In genomic region chr15:40960151-40960885, GRCh38 we compare ENCODE assay signal across 19 cellular contexts. TPM values are rescaled to one million over a fixed set of nuclear protein-coding genes. Genes with fewer than 3 reads are reported as not detected.
DNase-seq lines count a peak whose midpoint lies in the region; ATAC-seq, FAIRE-seq and TF ChIP-seq lines count a peak whose summit lies in the region.
"Had no signal": no experiment of that assay in that cellular context is flagged by ENCODE, and none has a peak within 500 bp of the region (broad histone marks: within the 10 kb centered on the region; RNA-seq: fewer than 3 reads in every experiment).

No MANE protein-coding gene starts in this region.

- peaks cover 36% of the 10 kb centered on the region for H4K20me1 ChIP-seq in IMR-90 (ENCODE audit: insufficient read depth, low read length)

- TF ChIP-seq CTCF in A549 (IDR thresholded peaks at IDR 0.05) = no peak
- no peak for TF ChIP-seq CTCF in IMR-90 (conservative IDR thresholded peaks at IDR 0.05; ENCODE audit: low read depth, low read length)
- no peak for TF ChIP-seq CTCF in neural crest cell (conservative IDR thresholded peaks at IDR 0.05)
- no peak for TF ChIP-seq CTCF in omental fat pad (IDR thresholded peaks at IDR 0.05)
- TF ChIP-seq CTCF in HFFc6 (IDR thresholded peaks at IDR 0.05) = no peak
- TF ChIP-seq CTCF in left lung (IDR thresholded peaks at IDR 0.05) = no peak

- in situ Hi-C loops in IMR-90 (cut with MboI; ENCODE audit: low sequenced_read_pairs) = no loop called here

- peaks cover 21% of the 10 kb centered on the region for H3K36me3 ChIP-seq in IMR-90 (ENCODE audit: control insufficient read depth, insufficient read depth, low read length)
- H3K36me3 ChIP-seq in duodenal mucosa (ENCODE audit: control insufficient read depth in 1 of 2, insufficient read depth in 2 of 2, low read length in 2 of 2) = no peaks in the 10 kb centered on the region
- H3K36me3 ChIP-seq in left lung = peaks cover 0 to 3% of the 10 kb centered on the region in 2 donors

- H2BK15ac ChIP-seq in IMR-90 (ENCODE audit: low read depth, low read length) = no peak overlapping the region

- no peak overlapping the region for H2BK5ac ChIP-seq in IMR-90 (ENCODE audit: low read depth, low read length, poor library complexity, severe bottlenecking)

- H3K23ac ChIP-seq in IMR-90 (ENCODE audit: low read depth, low read length) = no peak overlapping the region

- H2BK20ac ChIP-seq in IMR-90 (ENCODE audit: low read depth, low read length) = no peak overlapping the region

- H3K36me3 Mint-ChIP-seq in neural crest cell (ENCODE audit: low read depth) (no peaks in the 10 kb centered on the region), HFFc6 (ENCODE audit: low read depth) (peaks cover 14% of the 10 kb centered on the region)
- H3K36me3 Mint-ChIP-seq: CD8-positive, alpha-beta memory T cell; naive B cell had no signal

- H3K9me3 ChIP-seq in A549 (no peaks in the 10 kb centered on the region), IMR-90 (ENCODE audit: control insufficient read depth, insufficient read depth, low read length) (no peaks in the 10 kb centered on the region), duodenal mucosa (ENCODE audit: control insufficient read depth in 1 of 2, low read length in 2 of 2) (no peaks in the 10 kb centered on the region), left lung (no peaks in the 10 kb centered on the region)
- H3K9me3 ChIP-seq: SK-N-SH had no signal

- TF ChIP-seq EP300 in A549 (IDR thresholded peaks at IDR 0.05) = no peak

- 83% methylated on average over 16 of the region's 16 CpGs for WGBS in A549 (ENCODE audit: missing lambda C conversion rate)
- 93% methylated on average over 2 of the region's 16 CpGs; no CpG with 5 or more reads in 1 of the 2 experiments for WGBS in IMR-90 (ENCODE audit: extremely low coverage in 2 of 2, insufficient read length in 1 of 2), 2 experiments

- H3K9me1 ChIP-seq in IMR-90 (ENCODE audit: insufficient read depth, low read length) = peaks cover 24% of the 10 kb centered on the region

- H3K4me2 ChIP-seq in A549 = 0 out of 3 replicates have a peak overlapping the region, but pooled peaks have one; percentile 12
- no peak overlapping the region for H3K4me2 ChIP-seq in IMR-90 (ENCODE audit: low read depth, low read length)
- H3K4me2 ChIP-seq: SK-N-SH, smooth muscle cell had no signal

- no peak overlapping the region for H3K56ac ChIP-seq in IMR-90 (ENCODE audit: extremely low read depth, insufficient read depth, low read length)

- peak overlapping the region; percentile 92 for H3K27ac Mint-ChIP-seq in neural crest cell (ENCODE audit: unreplicated experiment)
- H3K27ac Mint-ChIP-seq in HFFc6 = no peak overlapping the region

- peak overlapping the region; percentile 43; the same call in 1 of the 2 replicates for H2AK5ac ChIP-seq in IMR-90 (ENCODE audit: low read depth, low read length)

- H3K4me1 Mint-ChIP-seq in neural crest cell = peaks cover 18% of the 10 kb centered on the region
- peaks cover 22% of the 10 kb centered on the region for H3K4me1 Mint-ChIP-seq in HFFc6 (ENCODE audit: low read depth)
- H3K4me1 Mint-ChIP-seq: CD8-positive, alpha-beta memory T cell had no signal

- POLR2A ChIA-PET in A549 (lab: Yijun Ruan, JAX) (no interaction called here), IMR-90 (lab: Charles Lee; ENCODE audit: unreplicated experiment) (no interaction called here)

- H4K8ac ChIP-seq in IMR-90 (ENCODE audit: low read depth in 2 of 2, low read length in 2 of 2) = peak overlapping the region in 1 of 2 experiments; percentile 55; a peak in 1 of 4 replicates

- peak overlapping the region; percentile 37 for H3K4me3 Mint-ChIP-seq in neural crest cell
- H3K4me3 Mint-ChIP-seq in HFFc6 = no peak overlapping the region
- H3K4me3 Mint-ChIP-seq: CD8-positive, alpha-beta memory T cell; endodermal cell had no signal

- H3K4me3 ChIP-seq in A549 = no peak overlapping the region
- H3K4me3 ChIP-seq in IMR-90 (ENCODE audit: insufficient read depth, low read depth, low read length) = no peak overlapping the region
- H3K4me3 ChIP-seq in duodenal mucosa (ENCODE audit: low read depth in 1 of 2, low read length in 2 of 2) = no peak overlapping the region
- no peak overlapping the region for H3K4me3 ChIP-seq in left lung
- H3K4me3 ChIP-seq: smooth muscle cell had no signal

- no peak overlapping the region for H2BK120ac ChIP-seq in IMR-90 (ENCODE audit: low read depth, low read length)

- peak overlapping the region; percentile 39; the same call in 1 of the 2 replicates for H4K91ac ChIP-seq in IMR-90 (ENCODE audit: insufficient read depth, low read depth, low read length)

- peak overlapping the region; percentile 3; the same call in 1 of the 2 replicates for H3K4ac ChIP-seq in IMR-90 (ENCODE audit: low read depth, low read length)

- peaks cover 10 to 31% of the 10 kb centered on the region in 2 experiments for H3K79me1 ChIP-seq in IMR-90 (ENCODE audit: low read depth in 1 of 2, low read length in 2 of 2)

- intact Hi-C loops in IMR-90 (cut with micrococcal nuclease) (no loop called here), left lung (cut with DNase I) (no loop called here)

- H3K27me3 Mint-ChIP-seq in neural crest cell (ENCODE audit: low read depth) (no peaks in the 10 kb centered on the region), HFFc6 (ENCODE audit: insufficient read depth) (peaks cover 4% of the 10 kb centered on the region)

- ATAC-seq in A549 (no peak; a peak in 2 of 6 replicates), IMR-90 (ENCODE audit: low read depth) (no peak), omental fat pad (ENCODE audit: low FRiP score) (no peak), left lung (no peak)

- no peak overlapping the region for H3K18ac ChIP-seq in IMR-90 (ENCODE audit: low read depth, low read length)

- H3K4me1 ChIP-seq in A549 (peaks cover 20% of the 10 kb centered on the region), IMR-90 (ENCODE audit: control insufficient read depth, insufficient read depth, low read length) (peaks cover 21% of the 10 kb centered on the region), duodenal mucosa (ENCODE audit: control insufficient read depth in 1 of 2, insufficient read depth in 2 of 2, low read length in 2 of 2) (peaks cover 9 to 15% of the 10 kb centered on the region in 2 donors), left lung (peaks cover 5 to 9% of the 10 kb centered on the region in 2 donors)

- H3K9ac ChIP-seq in IMR-90 (ENCODE audit: low read depth, low read length) (no peak overlapping the region), duodenal mucosa (ENCODE audit: low read depth in 1 of 2, low read length in 2 of 2) (peak overlapping the region; percentile 7 to 29)
- H3K9ac ChIP-seq: SK-N-SH had no signal

- TF ChIP-seq RAD21 in A549 (conservative IDR thresholded peaks at IDR 0.05 in 1 of 2, IDR thresholded peaks at IDR 0.05 in 1 of 2) (no peak), IMR-90 (IDR thresholded peaks at IDR 0.05; ENCODE audit: low read length) (no peak)

- CTCF ChIA-PET in A549 (lab: Yijun Ruan, JAX) = interaction anchor here (4.7 kb wide), 1 partner anchor 18 kb away, joined by 26 read pairs; no protein-coding TSS in a partner anchor
- CTCF ChIA-PET in IMR-90 (lab: Yijun Ruan, JAX) = no interaction called here

- H4K5ac ChIP-seq in IMR-90 (ENCODE audit: low read depth, low read length) = no peak overlapping the region

- H3K27me3 ChIP-seq in IMR-90 (ENCODE audit: control insufficient read depth, insufficient read depth, low read length) = no peaks in the 10 kb centered on the region
- H3K27me3 ChIP-seq in duodenal mucosa (ENCODE audit: control insufficient read depth in 1 of 2, insufficient read depth in 2 of 2, low read length in 2 of 2) = no peaks in the 10 kb centered on the region
- H3K27me3 ChIP-seq in left lung = no peaks in the 10 kb centered on the region

- no peak overlapping the region for H3K14ac ChIP-seq in IMR-90 (replicated peaks; ENCODE audit: low read depth, low read length)

- H2AFZ ChIP-seq in IMR-90 (replicated peaks; ENCODE audit: low read length, poor library complexity) = peak overlapping the region; percentile 37

- no TSS peak for BruUV-seq in IMR-90 (replicated peaks; lab: Mats Ljungman, UMichigan)

- H2AK9ac ChIP-seq in IMR-90 (replicated peaks; ENCODE audit: low read depth, low read length, poor library complexity) = no peak overlapping the region

- dilution Hi-C loops in IMR-90 (cut with HindIII; ENCODE audit: low sequenced_read_pairs, unreplicated experiment) = no loop called here

- H3K27ac ChIP-seq in A549 = peak overlapping the region in 1 of 2 experiments; percentile 62; a peak in 1 of 6 replicates
- no peak overlapping the region for H3K27ac ChIP-seq in IMR-90 (ENCODE audit: insufficient read depth, low read length)
- H3K27ac ChIP-seq in duodenal mucosa (ENCODE audit: low read depth, low read length) = no peak overlapping the region
- peak overlapping the region in 1 of 2 donors; percentile 53 for H3K27ac ChIP-seq in left lung

- H3K9me3 Mint-ChIP-seq in neural crest cell (peaks cover 3% of the 10 kb centered on the region), HFFc6 (no peaks in the 10 kb centered on the region)
- H3K9me3 Mint-ChIP-seq: CD8-positive, alpha-beta memory T cell had no signal

- DNase-seq in A549 (ENCODE audit: low read depth in 1 of 2, low spot score in 1 of 2) (no peak), IMR-90 (no peak), neural crest cell (ENCODE audit: low read depth, low spot score) (no peak), AML-193 (lab: John Stamatoyannopoulos, UW) (no peak), omental fat pad (ENCODE audit: low spot score) (no peak), HFFc6 (no peak), left lung (no peak)
- DNase-seq: activated CD4-positive, CD25-positive, alpha-beta regulatory T cell; activated gamma-delta T cell; CD8-positive, alpha-beta memory T cell; DMS79 treated with DMSO at 0.1 percent for 48 hours; endodermal cell; head of caudate nucleus; MM.1S; naive B cell; SK-N-SH; stimulated activated CD4-positive, alpha-beta T cell treated with anti-CD3 and anti-CD28 coated beads, Interleukin-4, amount 100 ng/mL, for 24 hours had no signal

- TF ChIP-seq POLR2A in A549 (IDR thresholded peaks at IDR 0.05; ENCODE audit: low read length) (no peak), IMR-90 (IDR thresholded peaks at IDR 0.05; ENCODE audit: low read depth, low read length) (no peak)

- FAIRE-seq in A549 (lab: Jason Lieb, UNC) = no peak

RNA-seq across cellular contexts. Expression of gene CHAC1, which starts 7.0 kb away (rescaled TPM):
- polyA plus RNA-seq in A549 (2011; rRNA removed) = 22.2 and 25.3 TPM in 2 replicates
- 9.5 and 11.1 TPM in 2 replicates for polyA plus RNA-seq in A549 (2012; cell fraction: cytosol; rRNA removed)
- 6.3 and 13.2 TPM in 2 replicates for polyA plus RNA-seq in A549 (2012; cell fraction: nucleus; rRNA removed)
- polyA plus RNA-seq in A549 (2017; fragmentation: RNase III; extraction: RNeasy Plus Mini Kit Qiagen cat#74134 plus additional on column Dnase treatment) = 3.8 to 4.9 TPM (median 4.5 TPM) in 3 replicates
- 27.8 and 36.4 TPM in 2 replicates for polyA minus RNA-seq in A549 (2011; rRNA and poly(A)+ RNA removed)
- total RNA-seq in IMR-90 (2012; rRNA removed) = 41.9 and 51.3 TPM in 2 replicates
- 72.5 and 77.8 TPM in 2 replicates for polyA plus RNA-seq in IMR-90 (2012; rRNA removed)
- polyA plus RNA-seq in IMR-90 (2012; cell fraction: cytosol; rRNA removed) = 40.3 and 108 TPM in 2 replicates
- 31.6 and 74.8 TPM in 2 replicates for polyA plus RNA-seq in IMR-90 (2012; cell fraction: nucleus; rRNA removed; ENCODE audit: low replicate concordance)
- total RNA-seq in neural crest cell = 6.7 and 6.8 TPM in 2 replicates
- 10 to 100 TPM in 2 of 4 donors, 1 to 10 TPM in 1, under 1 TPM in 1; 0.63 to 63.6 (median 13.4) TPM for total RNA-seq in omental fat pad
- 10 to 100 TPM; 20.8 to 26.0 (median 24.2) TPM for total RNA-seq in HFFc6 (2021; fragmentation: NEBNext Ultra II Directional; extraction: Animal tissue kit (Norgen Biotek cat#: 25700))
- 1 to 10 TPM; 3.5 to 5.8 TPM for total RNA-seq in left lung
- polyA plus RNA-seq: CD8-positive, alpha-beta memory T cell had no signal

RNA-seq across cellular contexts. Expression of gene DLL4, which starts 31.2 kb away (rescaled TPM):
- polyA plus RNA-seq in A549 (2011; rRNA removed) = 0.09 and 0.16 TPM in 2 replicates
- polyA plus RNA-seq in A549 (2012; cell fraction: cytosol; rRNA removed) = 0.16 and 0.21 TPM in 2 replicates
- 0.54 and 0.61 TPM in 2 replicates for polyA plus RNA-seq in A549 (2012; cell fraction: nucleus; rRNA removed)
- polyA plus RNA-seq in A549 (2017; fragmentation: RNase III; extraction: RNeasy Plus Mini Kit Qiagen cat#74134 plus additional on column Dnase treatment) = 0.09 to 0.28 TPM (median 0.13 TPM) in 3 replicates
- polyA minus RNA-seq in A549 (2011; rRNA and poly(A)+ RNA removed) = 0.21 and 0.24 TPM in 2 replicates
- 1.7 and 1.8 TPM in 2 replicates for total RNA-seq in IMR-90 (2012; rRNA removed)
- 3.4 and 3.6 TPM in 2 replicates for polyA plus RNA-seq in IMR-90 (2012; rRNA removed)
- 2.3 and 2.9 TPM in 2 replicates for polyA plus RNA-seq in IMR-90 (2012; cell fraction: cytosol; rRNA removed)
- 2.4 and 5.1 TPM in 2 replicates for polyA plus RNA-seq in IMR-90 (2012; cell fraction: nucleus; rRNA removed; ENCODE audit: low replicate concordance)
- 1.7 and 2.0 TPM in 2 replicates for total RNA-seq in neural crest cell
- total RNA-seq in omental fat pad = 10 to 100 TPM in 2 of 4 donors, 1 to 10 TPM in 2; 5.8 to 27.6 (median 10.1) TPM
- total RNA-seq in HFFc6 (2021; fragmentation: NEBNext Ultra II Directional; extraction: Animal tissue kit (Norgen Biotek cat#: 25700)) = under 1 TPM in 2 of 6 experiments, not detected in 4; 0.05 to 0.11 TPM
- total RNA-seq in left lung = 10 to 100 TPM; 10.4 to 18.1 TPM
- total RNA-seq: CD8-positive, alpha-beta memory T cell; smooth muscle cell had no signal
- polyA plus RNA-seq: CD8-positive, alpha-beta memory T cell; smooth muscle cell had no signal
